Comparison of ENCODE assay signal across 8 cellular contexts in the genomic region with DNA sequence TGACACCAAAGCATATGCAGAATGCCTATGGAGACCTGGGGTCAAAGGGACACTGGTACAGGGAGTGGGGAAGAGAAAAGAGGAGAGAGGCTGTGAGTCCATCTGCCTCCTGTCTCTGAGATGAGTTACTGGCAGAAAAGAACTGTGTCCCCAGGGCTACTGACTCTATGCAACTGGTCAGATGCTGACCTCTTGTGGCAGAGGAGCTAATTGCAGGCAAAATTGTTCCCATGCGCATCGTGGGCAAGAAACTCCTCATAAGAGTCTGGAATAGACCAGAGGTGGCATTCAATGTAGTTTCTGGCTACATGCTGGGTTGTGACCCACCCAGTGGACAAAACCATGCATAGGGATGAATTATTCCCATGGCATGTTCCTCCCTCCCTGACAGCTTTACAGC. TPM values are rescaled to one million over a fixed set of nuclear protein-coding genes. Genes with fewer than 3 reads are reported as not detected.
A peak's percentile ranks its signal among the peaks of the same experiment; 100 is the strongest.
DNase-seq lines count a peak whose midpoint lies in the region; ATAC-seq and TF ChIP-seq lines count a peak whose summit lies in the region.

No MANE protein-coding gene starts in this region.

- TF ChIP-seq CTCF in colonic mucosa (IDR thresholded peaks at IDR 0.05) = peak; percentile 17

- H3K36me3 ChIP-seq in colonic mucosa = no peaks in the 10 kb centered on the region
- H3K36me3 ChIP-seq in aorta (ENCODE audit: control insufficient read depth in 1 of 2, insufficient read depth in 2 of 2, low read length in 1 of 2) = no peaks in the 10 kb centered on the region

- H3K9me3 ChIP-seq in colonic mucosa = no peaks in the 10 kb centered on the region
- peaks cover 3% of the 10 kb centered on the region for H3K9me3 ChIP-seq in aorta (ENCODE audit: control insufficient read depth, low read length)

- H3K36me3 Mint-ChIP-seq in T-helper 2 cell treated with Interferon-gamma antibody and Interleukin-4, amounts not matched to agents 5 μg/mL and 100 μg/mL, for 36 hours (ENCODE audit: low read depth) = no peaks in the 10 kb centered on the region

- no peaks in the 10 kb centered on the region for H3K27me3 Mint-ChIP-seq in T-helper 2 cell treated with Interferon-gamma antibody and Interleukin-4, amounts not matched to agents 5 μg/mL and 100 μg/mL, for 36 hours (ENCODE audit: low read depth)

- intact Hi-C loops in colonic mucosa (cut with DNase I) = no loop called here
- intact Hi-C loops in aorta (cut with DNase I) = no loop called here

- DNase-seq in NCI-H1694 (lab: John Stamatoyannopoulos, UW) (peak; percentile 4), NCI-H1694 treated with DMSO at 0.1 percent for 48 hours (lab: John Stamatoyannopoulos, UW) (no peak), OCI-M1 (lab: John Stamatoyannopoulos, UW) (peak; percentile 57), colonic mucosa (peak; percentile 71), NCI-H1048 (lab: John Stamatoyannopoulos, UW) (no peak), aorta (no peak)
- peak; percentile 23 for DNase-seq in stimulated activated CD4-positive, alpha-beta T cell treated with anti-CD3 and anti-CD28 coated beads, Interleukin-4, amount 100 ng/mL, for 24 hours
- no peak for DNase-seq in T-helper 2 cell treated with Interferon-gamma antibody and Interleukin-4, amounts not matched to agents 5 μg/mL and 100 μg/mL, for 36 hours (ENCODE audit: low spot score)

- H3K9ac ChIP-seq in colonic mucosa (ENCODE audit: low read depth in 2 of 2, low read length in 2 of 2) = no peak overlapping the region

- no peaks in the 10 kb centered on the region for H3K4me1 Mint-ChIP-seq in T-helper 2 cell treated with Interferon-gamma antibody and Interleukin-4, amounts not matched to agents 5 μg/mL and 100 μg/mL, for 36 hours (ENCODE audit: low read depth)

- H3K27me3 ChIP-seq in colonic mucosa (no peaks in the 10 kb centered on the region), aorta (ENCODE audit: control insufficient read depth in 1 of 2, insufficient read depth in 2 of 2, low read length in 1 of 2) (no peaks in the 10 kb centered on the region)

- no peak overlapping the region for H3K27ac Mint-ChIP-seq in T-helper 2 cell treated with Interferon-gamma antibody and Interleukin-4, amounts not matched to agents 5 μg/mL and 100 μg/mL, for 36 hours

- H3K27ac ChIP-seq in colonic mucosa (no peak overlapping the region), aorta (ENCODE audit: low read depth in 1 of 2, low read length in 2 of 2) (no peak overlapping the region)

- H3K4me3 ChIP-seq in colonic mucosa (no peak overlapping the region), aorta (ENCODE audit: low read length in 2 of 2) (no peak overlapping the region)

- 47 to 63% methylated on average over 2 of the region's 2 CpGs for WGBS in aorta, 2 donors

- no peak overlapping the region for H3K4me3 Mint-ChIP-seq in T-helper 2 cell treated with Interferon-gamma antibody and Interleukin-4, amounts not matched to agents 5 μg/mL and 100 μg/mL, for 36 hours

- no peak for ATAC-seq in aorta (ENCODE audit: low FRiP score)

- H3K9me3 Mint-ChIP-seq in T-helper 2 cell treated with Interferon-gamma antibody and Interleukin-4, amounts not matched to agents 5 μg/mL and 100 μg/mL, for 36 hours = peaks cover 10% of the 10 kb centered on the region

- peaks cover 3% of the 10 kb centered on the region for H3K4me1 ChIP-seq in colonic mucosa
- H3K4me1 ChIP-seq in aorta (ENCODE audit: control insufficient read depth in 1 of 2, insufficient read depth in 2 of 2, low read length in 2 of 2) = no peaks in the 10 kb centered on the region

RNA-seq across cellular contexts. Expression of gene MLKL, which starts 26.1 kb away (rescaled TPM):
- 10 to 100 TPM; 13.9 to 25.1 TPM for total RNA-seq in colonic mucosa
- 10 to 100 TPM; 23.7 to 31.3 TPM for total RNA-seq in aorta
- polyA plus RNA-seq in aorta = 10 to 100 TPM; 10.9 to 20.3 TPM

RNA-seq across cellular contexts. Expression of gene FA2H, which starts 47.9 kb away (rescaled TPM):
- total RNA-seq in colonic mucosa (10 to 100 TPM; 51.0 to 75.7 TPM), aorta (under 1 TPM; 0.49 to 0.54 TPM)
- polyA plus RNA-seq in aorta = 1 to 10 TPM in 1 of 2 donors, not detected in 1; 1.9 TPM

Comparison
In these comparisons a context has a peak if more than half of its experiments do, and no peak if none do; other contexts are left out.
1. DNase-seq: peak in NCI-H1694 (single experiment), OCI-M1 (single experiment), colonic mucosa (single experiment) and stimulated activated CD4-positive, alpha-beta T cell treated with anti-CD3 and anti-CD28 coated beads, Interleukin-4, amount 100 ng/mL, for 24 hours (single experiment); none in NCI-H1694 treated with DMSO at 0.1 percent for 48 hours (single experiment), NCI-H1048 (single experiment), aorta (0 of 2) and T-helper 2 cell treated with Interferon-gamma antibody and Interleukin-4, amounts not matched to agents 5 μg/mL and 100 μg/mL, for 36 hours (single experiment).
2. RNA of gene FA2H, which starts 47.9 kb away (total RNA-seq): 51.0 to 75.7 TPM in colonic mucosa; 0.49 to 0.54 TPM in aorta; every median in the first group is over 10 times any median in the second.